ENCODE assay signal across 8 cellular contexts in the genomic region with DNA sequence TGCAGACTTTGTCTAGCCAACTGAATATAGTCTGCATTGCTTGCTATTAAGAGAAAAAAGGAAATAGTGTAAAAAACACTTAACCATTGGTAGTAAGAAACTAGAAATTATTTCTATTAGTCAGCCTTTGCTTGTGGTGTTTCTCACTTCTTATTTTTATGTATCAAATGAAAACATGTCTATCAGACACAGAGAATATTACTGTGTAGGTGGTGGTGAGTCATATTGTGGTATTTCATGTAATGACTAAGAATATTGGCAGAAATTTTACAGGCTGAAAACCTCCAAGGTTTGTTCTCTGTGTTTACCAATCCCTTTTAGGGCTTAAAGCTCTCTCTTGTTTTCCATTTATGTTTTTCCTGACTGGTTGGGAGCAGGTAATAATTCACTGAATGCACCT.
A peak's percentile ranks its signal among the peaks of the same experiment; 100 is the strongest.
DNase-seq lines count a peak whose midpoint lies in the region; ATAC-seq and TF ChIP-seq lines count a peak whose summit lies in the region.

No MANE protein-coding gene starts in this region.

- intact Hi-C loops in adrenal gland (cut with DNase I) = no loop called here
- intact Hi-C loops in left lung (cut with DNase I) = no loop called here
- intact Hi-C loops in posterior vena cava (cut with DNase I) = no loop called here

- TF ChIP-seq POLR2A in adrenal gland (IDR thresholded peaks at IDR 0.05) = no peak

- DNase-seq in EL (peak; percentile 89), adrenal gland (no peak), left lung (no peak), C1 segment of cervical spinal cord (lab: John Stamatoyannopoulos, UW) (no peak), COLO668 (lab: John Stamatoyannopoulos, UW; ENCODE audit: unreplicated experiment) (no peak), posterior vena cava (ENCODE audit: low spot score) (no peak)

- H3K4me3 ChIP-seq in adrenal gland (no peak overlapping the region), left lung (no peak overlapping the region)

- H3K9me3 ChIP-seq in adrenal gland (replicated peaks in 1 of 3) (no peaks in the 10 kb centered on the region), left lung (no peaks in the 10 kb centered on the region)

- no peaks in the 10 kb centered on the region for H3K36me3 ChIP-seq in adrenal gland (replicated peaks in 1 of 2)
- H3K36me3 ChIP-seq in left lung = no peaks in the 10 kb centered on the region

- H3K27ac ChIP-seq in adrenal gland (peak overlapping the region in 4 of 5 donors; percentile 31 to 56 (median 43)), left lung (peak overlapping the region; percentile 31 to 56)

- TF ChIP-seq CTCF in adrenal gland (IDR thresholded peaks at IDR 0.05) (no peak), left lung (IDR thresholded peaks at IDR 0.05) (no peak)

- peak; percentile 91 for ATAC-seq in GM21390 (IDR thresholded peaks at IDR 0.05; ENCODE audit: unreplicated experiment)
- peak; percentile 91 for ATAC-seq in HG03571 (IDR thresholded peaks at IDR 0.05; ENCODE audit: unreplicated experiment)
- peak; percentile 80 for ATAC-seq in left lung

- H3K4me1 ChIP-seq in adrenal gland (replicated peaks in 1 of 2) = peaks cover 22 to 37% of the 10 kb centered on the region in 2 donors
- peaks cover 13 to 23% of the 10 kb centered on the region in 2 donors for H3K4me1 ChIP-seq in left lung

- H3K27me3 ChIP-seq in adrenal gland (no peaks in the 10 kb centered on the region), left lung (no peaks in the 10 kb centered on the region)
